17 cellular contexts compared by ENCODE assay signal in the genomic region with DNA sequence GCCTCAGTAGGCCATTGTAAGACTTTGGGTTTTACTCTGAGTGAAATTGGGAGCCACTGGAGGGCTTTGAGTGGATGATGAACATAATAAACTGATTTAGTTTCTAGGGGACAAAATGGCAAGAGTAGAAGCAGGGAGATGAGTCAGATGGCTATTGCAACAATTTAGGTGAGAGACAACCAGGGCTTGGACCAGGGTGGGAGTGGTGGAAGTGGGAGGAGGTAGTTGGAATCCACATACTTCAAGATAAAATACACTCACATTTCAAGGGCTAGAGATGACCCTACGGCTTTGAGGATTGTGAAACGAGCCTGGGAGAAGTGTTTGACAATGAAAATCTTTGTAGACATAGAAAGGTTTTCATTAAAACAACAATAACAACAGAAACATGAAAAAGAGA.
"Had no signal": no experiment of that assay in that cellular context is flagged by ENCODE, and none has a peak within 500 bp of the region (broad histone marks: within the 10 kb centered on the region; RNA-seq: fewer than 3 reads in every experiment).

No MANE protein-coding gene starts in this region.

- H3K4me3 Mint-ChIP-seq: naive thymus-derived CD4-positive, alpha-beta T cell; nephron progenitor cell; stimulated activated memory B cell treated with anti-CD40 and anti-IgM and Interleukin-4, amounts not matched to agents 10 μg/mL and 1 μg/mL and 100 μg/mL, for 72 hours; stimulated activated naive CD8-positive, alpha-beta T cell treated with anti-CD3 and anti-CD28 coated beads, Interleukin-15, Interleukin-2, amounts not matched to agents 100 ng/mL and 50 ng/mL, for 24 hours had no signal

- H3K4me3 ChIP-seq: coronary artery, heart left ventricle, spleen, tibial artery, upper lobe of right lung had no signal

- H3K9me3 ChIP-seq: neutrophil, tibial artery, upper lobe of right lung had no signal

- H3K27ac Mint-ChIP-seq: naive thymus-derived CD4-positive, alpha-beta T cell; nephron progenitor cell; stimulated activated memory B cell treated with anti-CD40 and anti-IgM and Interleukin-4, amounts not matched to agents 10 μg/mL and 1 μg/mL and 100 μg/mL, for 72 hours; stimulated activated naive CD8-positive, alpha-beta T cell treated with anti-CD3 and anti-CD28 coated beads, Interleukin-15, Interleukin-2, amounts not matched to agents 100 ng/mL and 50 ng/mL, for 24 hours had no signal

- H3K27ac ChIP-seq: coronary artery, heart left ventricle, neutrophil, spleen, tibial artery, upper lobe of right lung had no signal

- DNase-seq: effector CD4-positive, alpha-beta T cell; foreskin melanocyte; heart left ventricle; hippocampal formation; kidney glomerular epithelial cell; naive thymus-derived CD4-positive, alpha-beta T cell; nephron progenitor cell; spleen; stimulated activated CD4-positive, alpha-beta T cell treated with anti-CD3 and anti-CD28 coated beads, Interleukin-15, amount 100 ng/mL, for 24 hours; stimulated activated CD4-positive, alpha-beta T cell treated with anti-CD3 and anti-CD28 coated beads, Interleukin-1b, Interleukin-23, amount 100 ng/mL, for 48 hours; stimulated activated CD4-positive, alpha-beta T cell treated with anti-CD3 and anti-CD28 coated beads, Interleukin-4, amount 100 ng/mL, for 24 hours; tibial artery; upper lobe of right lung had no signal

- H3K36me3 Mint-ChIP-seq: naive thymus-derived CD4-positive, alpha-beta T cell; stimulated activated memory B cell treated with anti-CD40 and anti-IgM and Interleukin-4, amounts not matched to agents 10 μg/mL and 1 μg/mL and 100 μg/mL, for 72 hours had no signal

- H3K27me3 ChIP-seq: heart left ventricle, neutrophil, spleen, tibial artery, upper lobe of right lung had no signal

- H3K36me3 ChIP-seq: heart left ventricle, neutrophil, spleen, tibial artery, upper lobe of right lung had no signal

- H3K4me1 ChIP-seq: spleen, upper lobe of right lung had no signal

- H3K4me1 Mint-ChIP-seq: nephron progenitor cell; stimulated activated memory B cell treated with anti-CD40 and anti-IgM and Interleukin-4, amounts not matched to agents 10 μg/mL and 1 μg/mL and 100 μg/mL, for 72 hours had no signal
